Comparison of ENCODE assay signal across 31 cellular contexts in the genomic region with DNA sequence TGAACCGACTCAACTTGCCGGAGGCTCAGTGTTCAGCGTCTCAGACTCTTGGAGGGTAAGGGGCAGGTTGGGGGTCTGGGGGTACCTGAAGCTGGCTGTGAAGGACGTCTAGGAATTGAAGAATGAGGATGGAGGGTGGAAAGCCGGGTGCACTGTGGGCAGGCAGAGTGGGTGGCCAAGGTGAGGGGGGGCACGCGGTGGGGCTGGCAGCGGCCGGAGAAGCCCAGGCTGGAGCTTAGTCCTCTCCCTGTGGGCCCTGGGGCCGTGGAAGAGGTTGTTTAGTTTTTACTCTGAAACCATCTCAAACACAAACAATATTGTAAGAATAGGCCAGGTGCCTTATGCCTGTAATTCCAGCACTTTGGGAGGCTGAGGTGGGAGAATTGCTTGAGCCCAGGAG.
"Had no signal": no experiment of that assay in that cellular context is flagged by ENCODE, and none has a peak within 500 bp of the region (broad histone marks: within the 10 kb centered on the region; RNA-seq: fewer than 3 reads in every experiment).

No MANE protein-coding gene starts in this region.

- H3K36me3 ChIP-seq: breast epithelium, SJSA1, WERI-Rb-1 had no signal

- H3K36me3 Mint-ChIP-seq: activated naive CD8-positive, alpha-beta T cell treated with anti-CD3 and anti-CD28 coated beads, Interleukin-2, amount 10 ng/mL, durations not matched to agents 7 days and 5 days had no signal

- H3K4me3 Mint-ChIP-seq: activated CD8-positive, alpha-beta T cell treated with anti-CD3 and anti-CD28 coated beads, Interleukin-2, amount 10 ng/mL, durations not matched to agents 7 days and 5 days; activated naive CD8-positive, alpha-beta T cell treated with anti-CD3 and anti-CD28 coated beads, Interleukin-2, amount 10 ng/mL, durations not matched to agents 7 days and 5 days; activated T-cell treated with anti-CD3 and anti-CD28 coated beads, Interleukin-2, amount 50 U/mL, for 24 hours had no signal

- H3K27ac Mint-ChIP-seq: activated CD8-positive, alpha-beta T cell treated with anti-CD3 and anti-CD28 coated beads, Interleukin-2, amount 10 ng/mL, durations not matched to agents 7 days and 5 days; activated naive CD8-positive, alpha-beta T cell treated with anti-CD3 and anti-CD28 coated beads, Interleukin-2, amount 10 ng/mL, durations not matched to agents 7 days and 5 days; activated T-cell treated with anti-CD3 and anti-CD28 coated beads, Interleukin-2, amount 50 U/mL, for 24 hours; activated T-helper 2 cell treated with anti-CD3 and anti-CD28 coated beads, Interferon-gamma antibody, Interleukin-2, Interleukin-4, amounts not matched to agents 10 μg/mL and 5 μg/mL and 100 μg/mL, durations not matched to agents 14 hours and 24 hours and 36 hours had no signal

- H3K9me3 Mint-ChIP-seq: activated T-cell treated with anti-CD3 and anti-CD28 coated beads, Interleukin-2, amount 50 U/mL, for 24 hours; activated T-helper 2 cell treated with anti-CD3 and anti-CD28 coated beads, Interferon-gamma antibody, Interleukin-2, Interleukin-4, amounts not matched to agents 10 μg/mL and 5 μg/mL and 100 μg/mL, durations not matched to agents 14 hours and 24 hours and 36 hours had no signal

- H3K27me3 Mint-ChIP-seq: activated naive CD8-positive, alpha-beta T cell treated with anti-CD3 and anti-CD28 coated beads, Interleukin-2, amount 10 ng/mL, durations not matched to agents 7 days and 5 days; activated T-cell treated with anti-CD3 and anti-CD28 coated beads, Interleukin-2, amount 50 U/mL, for 24 hours had no signal

- H3K4me1 ChIP-seq: body of pancreas, breast epithelium, SJSA1 had no signal

- H3K27ac ChIP-seq: body of pancreas, breast epithelium, SJSA1, WERI-Rb-1 had no signal

- ATAC-seq: activated CD8-positive, alpha-beta T cell treated with anti-CD3 and anti-CD28 coated beads, Interleukin-2, amount 10 ng/mL, durations not matched to agents 7 days and 5 days; body of pancreas; Panc1 had no signal

- H3K4me3 ChIP-seq: body of pancreas, breast epithelium, SJSA1 had no signal

- H3K4me1 Mint-ChIP-seq: activated naive CD8-positive, alpha-beta T cell treated with anti-CD3 and anti-CD28 coated beads, Interleukin-2, amount 10 ng/mL, durations not matched to agents 7 days and 5 days had no signal

- DNase-seq: activated CD4-positive, alpha-beta T cell treated with anti-CD3 and anti-CD28 coated beads for 1 hour; activated CD4-positive, alpha-beta T cell treated with anti-CD3 and anti-CD28 coated beads for 48 hours; activated CD4-positive, alpha-beta T cell treated with anti-CD3 and anti-CD28 coated beads, Interleukin-2, amount 50 U/mL, for 4 hours; activated CD4-positive, CD25-positive, alpha-beta regulatory T cell; activated CD8-positive, alpha-beta T cell treated with anti-CD3 and anti-CD28 coated beads, Interleukin-2, amount 10 ng/mL, durations not matched to agents 7 days and 5 days; activated gamma-delta T cell; activated naive CD4-positive, alpha-beta T cell treated with anti-CD3 and anti-CD28 coated beads, Interleukin-2, amount 50 U/mL, for 16 hours; activated naive CD8-positive, alpha-beta T cell treated with anti-CD3 and anti-CD28 coated beads, Interleukin-2, amount 10 ng/mL, durations not matched to agents 7 days and 5 days; activated T-cell treated with anti-CD3 and anti-CD28 coated beads, Interleukin-2, amount 50 U/mL, for 24 hours; amygdala; Kasumi-1; KG1; MM.1S; MV-4-11; NCI-H1092; NCI-H1436 treated with DMSO at 0.1 percent for 48 hours; NCI-H1694 treated with DMSO at 0.1 percent for 48 hours; NCI-H2029; NCI-H345; NCI-H524 treated with DMSO at 0.1 percent for 48 hours; SHP77 treated with DMSO at 0.1 percent for 48 hours; SW 1271; T-helper 1 cell; T-helper 2 cell; T1000; WERI-Rb-1 had no signal

- H3K9me3 ChIP-seq: body of pancreas, SJSA1 had no signal

- H3K27me3 ChIP-seq: body of pancreas had no signal
